In genomic region chr3:195271116-195271858, GRCh38 we compare ENCODE assay signal across 8 cellular contexts. TPM values are rescaled to one million over a fixed set of nuclear protein-coding genes. Genes with fewer than 3 reads are reported as not detected.
DNase-seq lines count a peak whose midpoint lies in the region; ATAC-seq, FAIRE-seq and TF ChIP-seq lines count a peak whose summit lies in the region.

A gene with protein sequence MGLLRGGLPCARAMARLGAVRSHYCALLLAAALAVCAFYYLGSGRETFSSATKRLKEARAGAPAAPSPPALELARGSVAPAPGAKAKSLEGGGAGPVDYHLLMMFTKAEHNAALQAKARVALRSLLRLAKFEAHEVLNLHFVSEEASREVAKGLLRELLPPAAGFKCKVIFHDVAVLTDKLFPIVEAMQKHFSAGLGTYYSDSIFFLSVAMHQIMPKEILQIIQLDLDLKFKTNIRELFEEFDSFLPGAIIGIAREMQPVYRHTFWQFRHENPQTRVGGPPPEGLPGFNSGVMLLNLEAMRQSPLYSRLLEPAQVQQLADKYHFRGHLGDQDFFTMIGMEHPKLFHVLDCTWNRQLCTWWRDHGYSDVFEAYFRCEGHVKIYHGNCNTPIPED (minus strand): TSS chr3:195271159. CDS start chr3:195271058, 101 bp downstream.

- peak; percentile 88 to 91 for TF ChIP-seq CTCF in right atrium auricular region (IDR thresholded peaks at IDR 0.05)

- H3K4me3 Mint-ChIP-seq in T-helper 17 cell: peak within 1 kb of the TSS; percentile 88

- ATAC-seq in GM18499 (IDR thresholded peaks at IDR 0.05; ENCODE audit: insufficient read depth, unreplicated experiment) (peak; percentile 49), HG02938 (IDR thresholded peaks at IDR 0.05; ENCODE audit: unreplicated experiment) (peak; percentile 81), T-helper 17 cell (peak; percentile 88)

- H3K27me3 Mint-ChIP-seq in T-helper 17 cell: no peaks in the 10 kb centered on the region

- FAIRE-seq in urothelium cell line (lab: Jason Lieb, UNC): no peak

- H3K4me3 ChIP-seq in right atrium auricular region: peak within 1 kb of the TSS; percentile 73 to 77

- no peaks in the 10 kb centered on the region for H3K27me3 ChIP-seq in right atrium auricular region

- peaks cover 0 to 25% of the 10 kb centered on the region in 2 donors for H3K4me1 ChIP-seq in right atrium auricular region

- H3K9me3 ChIP-seq in T-helper 17 cell (ENCODE audit: control insufficient read depth, low read length, poor library complexity, severe bottlenecking) (no peaks in the 10 kb centered on the region), right atrium auricular region (no peaks in the 10 kb centered on the region)

- peaks cover 17% of the 10 kb centered on the region for H3K4me1 Mint-ChIP-seq in T-helper 17 cell

- no peaks in the 10 kb centered on the region for H3K36me3 ChIP-seq in right atrium auricular region

- DNase-seq in NCI-H1694 (lab: John Stamatoyannopoulos, UW): peak; percentile 90
- peak; percentile 83 to 86 (median 83) for DNase-seq in T-helper 17 cell
- peak in 56 of 58 donors; percentile 50 to 90 (median 83) for DNase-seq in anterior cingulate cortex (lab: John Stamatoyannopoulos, UW)
- DNase-seq in right atrium auricular region (ENCODE audit: low spot score): peak; percentile 83
- DNase-seq in putamen (ENCODE audit: low spot score): peak; percentile 88
- DNase-seq in urothelium cell line (ENCODE audit: low spot score): peak; percentile 94

- peak within 1 kb of the TSS; percentile 80 to 93 for H3K27ac ChIP-seq in right atrium auricular region

- H3K27ac Mint-ChIP-seq in T-helper 17 cell: peak within 1 kb of the TSS; percentile 84

- H3K36me3 Mint-ChIP-seq in T-helper 17 cell (ENCODE audit: low read depth): no peaks in the 10 kb centered on the region

RNA-seq across cellular contexts. Expression of the gene that starts here (rescaled TPM):
- total RNA-seq in T-helper 17 cell (1 to 10 TPM; 7.6 to 7.7 TPM), right atrium auricular region (1 to 10 TPM; 4.6 to 6.7 TPM)

Comparison
In these comparisons a context has a peak if more than half of its experiments do, and no peak if none do; other contexts are left out.
1. Peak in every context shown above with its lines: DNase-seq, ATAC-seq, H3K4me3 ChIP-seq and H3K27ac ChIP-seq.